In genomic region chr3:111729087-111729846, GRCh38 we compare ENCODE assay signal across 12 cellular contexts. TPM values are rescaled to one million over a fixed set of nuclear protein-coding genes. Genes with fewer than 3 reads are reported as not detected.
A peak's percentile ranks its signal among the peaks of the same experiment; 100 is the strongest.
DNase-seq lines count a peak whose midpoint lies in the region; ATAC-seq and TF ChIP-seq lines count a peak whose summit lies in the region.
"Had no signal": no experiment of that assay in that cellular context is flagged by ENCODE, and none has a peak within 500 bp of the region (broad histone marks: within the 10 kb centered on the region; RNA-seq: fewer than 3 reads in every experiment).

No MANE protein-coding gene starts in this region.

- TF ChIP-seq CTCF in SK-N-SH (IDR thresholded peaks at IDR 0.05) (no peak), foreskin fibroblast (IDR thresholded peaks at IDR 0.05; ENCODE audit: low read depth, low read length) (no peak), psoas muscle (IDR thresholded peaks at IDR 0.05) (no peak)

- ATAC-seq in psoas muscle (peak in 2 of 4 donors; percentile 35 to 44), GM19324 (IDR thresholded peaks at IDR 0.05; ENCODE audit: low FRiP score, unreplicated experiment) (no peak), GM19452 (IDR thresholded peaks at IDR 0.05; ENCODE audit: unreplicated experiment) (no peak), HG02623 (IDR thresholded peaks at IDR 0.05; ENCODE audit: unreplicated experiment) (no peak)

- 0 out of 2 replicates have a peak overlapping the region, but pooled peaks have one; percentile 3 for H2AFZ ChIP-seq in SK-N-SH (ENCODE audit: low read depth)

- no peak overlapping the region for H3K9ac ChIP-seq in SK-N-SH

- peaks cover 21% of the 10 kb centered on the region for H3F3A ChIP-seq in SK-N-SH (replicated peaks; ENCODE audit: insufficient read depth)

- TF ChIP-seq EP300 in SK-N-SH (IDR thresholded peaks at IDR 0.05; ENCODE audit: borderline replicate concordance in 1 of 2, low read depth in 1 of 2, low read length in 1 of 2) = peak in 1 of 2 experiments; percentile 14; a peak in 1 of 4 replicates

- no peak overlapping the region for H3K4me2 ChIP-seq in SK-N-SH

- H3K27ac ChIP-seq in SK-N-SH (ENCODE audit: low read depth in 2 of 2, low read length in 1 of 2) (peak overlapping the region in 1 of 2 experiments; percentile 18; a peak in 2 of 4 replicates), psoas muscle (no peak overlapping the region)

- intact Hi-C loops in psoas muscle (cut with DNase I) = no loop called here

- peaks cover 0 to 23% of the 10 kb centered on the region in 2 experiments; a peak in 3 of 4 replicates for H3K4me1 ChIP-seq in SK-N-SH (ENCODE audit: control insufficient read depth in 1 of 2, insufficient read depth in 2 of 2, low read depth in 1 of 2, low read length in 1 of 2)
- H3K4me1 ChIP-seq in psoas muscle = no peaks in the 10 kb centered on the region

- H3K27me3 ChIP-seq in SK-N-SH (ENCODE audit: insufficient read depth) = no peaks in the 10 kb centered on the region
- H3K27me3 ChIP-seq in psoas muscle (ENCODE audit: insufficient read depth in 3 of 3, low read length in 2 of 3) = no peaks in the 10 kb centered on the region

- no peak for TF ChIP-seq RAD21 in SK-N-SH (IDR thresholded peaks at IDR 0.05; ENCODE audit: low read length)

- POLR2A ChIA-PET in SK-N-SH (lab: Yijun Ruan, JAX) = no interaction called here

- H3K9me2 ChIP-seq in SK-N-SH = no peaks in the 10 kb centered on the region

- H3K9me3 ChIP-seq in SK-N-SH (no peaks in the 10 kb centered on the region), psoas muscle (no peaks in the 10 kb centered on the region)

- WGBS in SK-N-SH (ENCODE audit: low lambda C conversion rate) = 68% methylated on average over 6 of the region's 6 CpGs
- WGBS in psoas muscle, 3 donors = 21 to 31% (median 30%) methylated on average over 6 of the region's 6 CpGs

- DNase-seq in Daoy (ENCODE audit: low read depth) (peak; percentile 74), SK-N-SH (no peak), foreskin fibroblast (peak; percentile 93 to 98), psoas muscle (peak; percentile 64 to 79), Kasumi-1 (lab: John Stamatoyannopoulos, UW) (no peak)
- DNase-seq: CD8-positive, alpha-beta memory T cell; effector memory CD4-positive, alpha-beta T cell; GOT3; T-helper 2 cell had no signal

- no peaks in the 10 kb centered on the region for H4K20me1 ChIP-seq in SK-N-SH (ENCODE audit: insufficient read depth)

- no peaks in the 10 kb centered on the region for H3K79me2 ChIP-seq in SK-N-SH (ENCODE audit: insufficient read depth)

- CTCF ChIA-PET in SK-N-SH (lab: Yijun Ruan, JAX) = interaction anchor here (1.4 to 4.7 kb wide), 2 partner anchors 12 to 260 kb away, joined by 3 to 37 read pairs; no protein-coding TSS in a partner anchor

- H3K36me3 ChIP-seq in SK-N-SH (replicated peaks in 1 of 2; ENCODE audit: control insufficient read depth in 1 of 2, insufficient read depth in 2 of 2, low read length in 1 of 2) (no peaks in the 10 kb centered on the region), psoas muscle (ENCODE audit: insufficient read depth in 1 of 2, low read depth in 1 of 2) (no peaks in the 10 kb centered on the region)

- no peak overlapping the region for H3K4me3 ChIP-seq in SK-N-SH (ENCODE audit: low read depth in 2 of 2, low read length in 1 of 2)
- no peak overlapping the region for H3K4me3 ChIP-seq in foreskin fibroblast (ENCODE audit: low read depth in 1 of 2, low read length in 2 of 2)
- H3K4me3 ChIP-seq in psoas muscle = no peak overlapping the region

TF ChIP-seq in SK-N-SH, 30 proteins besides CTCF, POLR2A, EP300 and RAD21:
- TF ChIP-seq USF1 (IDR thresholded peaks at IDR 0.05; ENCODE audit: borderline replicate concordance, low read depth) = no peak
- TF ChIP-seq TCF12 (IDR thresholded peaks at IDR 0.05) = peak; percentile 70
- TF ChIP-seq USF2 (IDR thresholded peaks at IDR 0.05; ENCODE audit: borderline replicate concordance, low read depth, low read length) = no peak
- 0 out of 2 replicates have a peak, but pooled peaks have one; percentile 30 for TF ChIP-seq POLR2AphosphoS5 (IDR thresholded peaks at IDR 0.05; ENCODE audit: low read depth, low read length)

RNA-seq across cellular contexts. Expression of gene PLCXD2, which starts 54.8 kb away (rescaled TPM):
- 2.4 and 4.2 TPM in 2 replicates for total RNA-seq in Daoy (2014; rRNA removed; shearing (Covaris generic))
- 3.9 and 6.5 TPM in 2 replicates for polyA plus RNA-seq in SK-N-SH (2012; rRNA removed)
- polyA plus RNA-seq in SK-N-SH (2012; cell fraction: cytosol; rRNA removed) = 3.9 and 4.8 TPM in 2 replicates
- 7.1 and 15.1 TPM in 2 replicates for polyA plus RNA-seq in SK-N-SH (2012; cell fraction: nucleus; rRNA removed)
- total RNA-seq in psoas muscle = 1 to 10 TPM in 1 of 4 donors, under 1 TPM in 3; 0.15 to 1.6 (median 0.33) TPM
- under 1 TPM; 0.08 to 0.25 (median 0.22) TPM for polyA plus RNA-seq in psoas muscle

Comparison
In these comparisons a context has a peak if more than half of its experiments do, and no peak if none do; other contexts are left out.
1. DNase-seq: peak in Daoy (single experiment), foreskin fibroblast (2 of 2) and psoas muscle (2 of 2); none in SK-N-SH (single experiment) and Kasumi-1 (0 of 2).